In the genomic region with DNA sequence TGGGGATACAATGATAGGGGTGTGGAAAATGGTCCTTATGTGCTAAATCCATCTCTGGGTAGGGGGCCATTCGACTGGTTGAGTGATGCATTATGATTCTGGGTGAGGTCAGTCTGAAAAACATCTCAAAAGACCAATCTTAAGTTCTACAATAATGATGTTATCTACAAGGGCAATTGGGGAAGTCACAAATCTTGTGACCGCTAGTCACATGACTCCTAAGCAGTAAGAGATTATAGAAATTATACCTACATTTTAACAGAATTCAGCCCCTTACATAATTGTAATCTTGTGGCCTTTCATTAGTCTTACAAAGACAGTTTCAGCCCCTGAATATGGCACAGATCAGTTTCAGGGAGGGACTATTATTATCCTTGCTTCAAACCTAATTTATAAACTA, we compare ENCODE assay signal across 18 cellular contexts.
DNase-seq lines count a peak whose midpoint lies in the region; ATAC-seq, FAIRE-seq and TF ChIP-seq lines count a peak whose summit lies in the region.
"Had no signal": no experiment of that assay in that cellular context is flagged by ENCODE, and none has a peak within 500 bp of the region (broad histone marks: within the 10 kb centered on the region; RNA-seq: fewer than 3 reads in every experiment).

No MANE protein-coding gene starts in this region.

- H3K9me1 ChIP-seq in K562 (ENCODE audit: control insufficient read depth, insufficient read depth, low read length), result no peaks in the 10 kb centered on the region

- H3K27ac Mint-ChIP-seq in natural killer cell treated with Interleukin-12 subunit alpha and Interleukin-12 subunit beta and Interleukin-15 and Interleukin-18, amount 100 ng/mL, for 72 hours, result peak overlapping the region; percentile 22 to 92
- peak overlapping the region in 1 of 2 donors; percentile 44 for H3K27ac Mint-ChIP-seq in natural killer cell
- peak overlapping the region; percentile 22 for H3K27ac Mint-ChIP-seq in stimulated activated naive B cell treated with anti-CD40 and anti-IgM and Interleukin-4, amounts not matched to agents 10 μg/mL and 1 μg/mL and 100 μg/mL, for 72 hours

- CTCF ChIA-PET in K562 (lab: Yijun Ruan, JAX; ENCODE audit: low intra/inter-chr PET ratio), result no interaction called here

- no TSS peak for BruUV-seq in K562 (replicated peaks; lab: Mats Ljungman, UMichigan)

- no peaks in the 10 kb centered on the region for H3K36me3 ChIP-seq in K562 (ENCODE audit: control insufficient read depth, insufficient read depth, low read length)

- no peaks in the 10 kb centered on the region for H3K36me3 Mint-ChIP-seq in natural killer cell treated with Interleukin-12 subunit alpha and Interleukin-12 subunit beta and Interleukin-15 and Interleukin-18, amount 100 ng/mL, for 72 hours
- no peaks in the 10 kb centered on the region for H3K36me3 Mint-ChIP-seq in natural killer cell
- no peaks in the 10 kb centered on the region for H3K36me3 Mint-ChIP-seq in stimulated activated naive B cell treated with anti-CD40 and anti-IgM and Interleukin-4, amounts not matched to agents 10 μg/mL and 1 μg/mL and 100 μg/mL, for 72 hours
- H3K36me3 Mint-ChIP-seq: CD4-positive, alpha-beta memory T cell had no signal

- no peaks in the 10 kb centered on the region for H3K27me3 Mint-ChIP-seq in natural killer cell treated with Interleukin-12 subunit alpha and Interleukin-12 subunit beta and Interleukin-15 and Interleukin-18, amount 100 ng/mL, for 72 hours
- no peaks in the 10 kb centered on the region for H3K27me3 Mint-ChIP-seq in natural killer cell (ENCODE audit: low read depth in 2 of 2)
- no peaks in the 10 kb centered on the region for H3K27me3 Mint-ChIP-seq in stimulated activated naive B cell treated with anti-CD40 and anti-IgM and Interleukin-4, amounts not matched to agents 10 μg/mL and 1 μg/mL and 100 μg/mL, for 72 hours
- H3K27me3 Mint-ChIP-seq: CD4-positive, alpha-beta memory T cell had no signal

- no peak for DNase-seq in natural killer cell treated with Interleukin-12 subunit alpha and Interleukin-12 subunit beta and Interleukin-15 and Interleukin-18, amount 100 ng/mL, for 72 hours (ENCODE audit: low spot score)
- DNase-seq in natural killer cell (no peak), K562 (ENCODE audit: extremely low read depth in 1 of 4, low spot score in 3 of 4) (no peak), pons (ENCODE audit: low spot score) (no peak), T1000 (lab: John Stamatoyannopoulos, UW) (no peak)
- no peak for DNase-seq in stimulated activated naive B cell treated with anti-CD40 and anti-IgM and Interleukin-4, amounts not matched to agents 10 μg/mL and 1 μg/mL and 100 μg/mL, for 72 hours
- DNase-seq in activated CD4-positive, CD25-positive, alpha-beta regulatory T cell treated with anti-CD3 and anti-CD28 coated beads, Interleukin-2, amount 50 U/mL, for 72 hours, result no peak
- DNase-seq: AML-193; CD4-positive, alpha-beta memory T cell; DMS153; DMS79; GDM1; GM23248; HCEC 1CT had no signal

- no peak for TF ChIP-seq RAD21 in K562 (CRISPR knock-in tag; conservative IDR thresholded peaks at IDR 0.05 in 1 of 2, IDR thresholded peaks at IDR 0.05 in 1 of 2)

- H3K4me1 ChIP-seq in K562 (replicated peaks in 1 of 2; ENCODE audit: control insufficient read depth in 2 of 2, insufficient read depth in 2 of 2, low read length in 2 of 2), result peaks cover 0 to 19% of the 10 kb centered on the region in 2 experiments; a peak in 3 of 5 replicates
- H3K4me1 ChIP-seq: A549 had no signal

- no peak for ATAC-seq in natural killer cell treated with Interleukin-12 subunit alpha and Interleukin-12 subunit beta and Interleukin-15 and Interleukin-18, amount 100 ng/mL, for 72 hours
- ATAC-seq in natural killer cell (no peak), K562 (no peak)
- no peak for ATAC-seq in stimulated activated naive B cell treated with anti-CD40 and anti-IgM and Interleukin-4, amounts not matched to agents 10 μg/mL and 1 μg/mL and 100 μg/mL, for 72 hours (replicated peaks)
- ATAC-seq: A549 had no signal

- no peaks in the 10 kb centered on the region for H3K9me3 ChIP-seq in K562 (replicated peaks; ENCODE audit: control insufficient read depth, insufficient read depth, low read depth, low read length)
- H3K9me3 ChIP-seq: A549 had no signal

- no peak overlapping the region for H2AFZ ChIP-seq in K562 (ENCODE audit: low read depth, low read length)
- H2AFZ ChIP-seq: GM23248 had no signal

- POLR2A ChIA-PET in K562 (lab: Yijun Ruan, JAX), result interaction anchor here (1.1 kb wide), 1 partner anchor 11 kb away, joined by 7 read pairs; no protein-coding TSS in a partner anchor

- no peaks in the 10 kb centered on the region for H4K20me1 ChIP-seq in K562 (replicated peaks; ENCODE audit: control insufficient read depth, insufficient read depth, low read length)

- H3K4me2 ChIP-seq in K562 (ENCODE audit: insufficient read depth, low read length), result no peak overlapping the region
- H3K4me2 ChIP-seq: A549 had no signal

- TF ChIP-seq CTCF in natural killer cell (IDR thresholded peaks at IDR 0.05) (no peak), K562 (IDR thresholded peaks at IDR 0.05 in 2 of 3, conservative IDR thresholded peaks at IDR 0.05 in 1 of 3; ENCODE audit: insufficient read depth in 2 of 3, low read depth in 1 of 3, low read length in 3 of 3) (no peak)

- FAIRE-seq in K562 (lab: Jason Lieb, UNC), result no peak
- FAIRE-seq: A549, GM19239 had no signal

- H3K4me3 Mint-ChIP-seq in natural killer cell treated with Interleukin-12 subunit alpha and Interleukin-12 subunit beta and Interleukin-15 and Interleukin-18, amount 100 ng/mL, for 72 hours, result no peak overlapping the region
- no peak overlapping the region for H3K4me3 Mint-ChIP-seq in natural killer cell
- no peak overlapping the region for H3K4me3 Mint-ChIP-seq in stimulated activated naive B cell treated with anti-CD40 and anti-IgM and Interleukin-4, amounts not matched to agents 10 μg/mL and 1 μg/mL and 100 μg/mL, for 72 hours
- H3K4me3 Mint-ChIP-seq: CD4-positive, alpha-beta memory T cell had no signal

- whole genome bisulfite sequencing in K562 (ENCODE audit: insufficient coverage, low coverage, missing lambda C conversion rate), result 51% methylated on average over 2 of the region's 2 CpGs

- TF ChIP-seq POLR2A in K562 (conservative IDR thresholded peaks at IDR 0.05), result no peak

- no peak overlapping the region for H3K9ac ChIP-seq in K562 (ENCODE audit: insufficient read depth in 1 of 2, low read depth in 2 of 2, low read length in 2 of 2)
- H3K9ac ChIP-seq: GM23248 had no signal

- H3K27me3 ChIP-seq in K562 (ENCODE audit: control insufficient read depth in 2 of 2, insufficient read depth in 2 of 2, low read length in 2 of 2), result no peaks in the 10 kb centered on the region

- H3K79me2 ChIP-seq in K562 (ENCODE audit: control insufficient read depth, insufficient read depth, low read length), result no peaks in the 10 kb centered on the region

- intact Hi-C loops in natural killer cell (cut with micrococcal nuclease) (loop anchor here (10.0 kb wide), 1 partner anchor 925 kb away; no protein-coding TSS in a partner anchor), K562 (cut with micrococcal nuclease) (no loop called here)

- no peak overlapping the region for H3K4me3 ChIP-seq in K562
- H3K4me3 ChIP-seq: A549, GM23248 had no signal

- peaks cover 43 to 53% of the 10 kb centered on the region in 2 donors for H3K4me1 Mint-ChIP-seq in natural killer cell treated with Interleukin-12 subunit alpha and Interleukin-12 subunit beta and Interleukin-15 and Interleukin-18, amount 100 ng/mL, for 72 hours (ENCODE audit: low read depth in 2 of 2)
- H3K4me1 Mint-ChIP-seq in natural killer cell, result peaks cover 16 to 23% of the 10 kb centered on the region in 2 donors
- peaks cover 16 to 26% of the 10 kb centered on the region in 2 donors for H3K4me1 Mint-ChIP-seq in stimulated activated naive B cell treated with anti-CD40 and anti-IgM and Interleukin-4, amounts not matched to agents 10 μg/mL and 1 μg/mL and 100 μg/mL, for 72 hours

- no peak for TF ChIP-seq EP300 in K562 (IDR thresholded peaks at IDR 0.05; ENCODE audit: low read length)

- no peak overlapping the region for H3K27ac ChIP-seq in K562 (ENCODE audit: extremely low read depth, low read depth, low read length)
- H3K27ac ChIP-seq: 22Rv1, A549, C4-2B, GM23248 had no signal

- in situ Hi-C loops in K562 (cut with MboI), result no loop called here

- H3K9me3 Mint-ChIP-seq in natural killer cell treated with Interleukin-12 subunit alpha and Interleukin-12 subunit beta and Interleukin-15 and Interleukin-18, amount 100 ng/mL, for 72 hours, result no peaks in the 10 kb centered on the region
- no peaks in the 10 kb centered on the region for H3K9me3 Mint-ChIP-seq in natural killer cell
- H3K9me3 Mint-ChIP-seq in stimulated activated naive B cell treated with anti-CD40 and anti-IgM and Interleukin-4, amounts not matched to agents 10 μg/mL and 1 μg/mL and 100 μg/mL, for 72 hours, result no peaks in the 10 kb centered on the region
- H3K9me3 Mint-ChIP-seq: CD4-positive, alpha-beta memory T cell had no signal

TF ChIP-seq in K562, 482 proteins besides CTCF, POLR2A, EP300 and RAD21 (continues in another document):
- TF ChIP-seq, protein P1, sequence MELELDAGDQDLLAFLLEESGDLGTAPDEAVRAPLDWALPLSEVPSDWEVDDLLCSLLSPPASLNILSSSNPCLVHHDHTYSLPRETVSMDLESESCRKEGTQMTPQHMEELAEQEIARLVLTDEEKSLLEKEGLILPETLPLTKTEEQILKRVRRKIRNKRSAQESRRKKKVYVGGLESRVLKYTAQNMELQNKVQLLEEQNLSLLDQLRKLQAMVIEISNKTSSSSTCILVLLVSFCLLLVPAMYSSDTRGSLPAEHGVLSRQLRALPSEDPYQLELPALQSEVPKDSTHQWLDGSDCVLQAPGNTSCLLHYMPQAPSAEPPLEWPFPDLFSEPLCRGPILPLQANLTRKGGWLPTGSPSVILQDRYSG (tag; conservative IDR thresholded peaks at IDR 0.05; ENCODE audit: low read depth), result no peak
- TF ChIP-seq, protein P2, sequence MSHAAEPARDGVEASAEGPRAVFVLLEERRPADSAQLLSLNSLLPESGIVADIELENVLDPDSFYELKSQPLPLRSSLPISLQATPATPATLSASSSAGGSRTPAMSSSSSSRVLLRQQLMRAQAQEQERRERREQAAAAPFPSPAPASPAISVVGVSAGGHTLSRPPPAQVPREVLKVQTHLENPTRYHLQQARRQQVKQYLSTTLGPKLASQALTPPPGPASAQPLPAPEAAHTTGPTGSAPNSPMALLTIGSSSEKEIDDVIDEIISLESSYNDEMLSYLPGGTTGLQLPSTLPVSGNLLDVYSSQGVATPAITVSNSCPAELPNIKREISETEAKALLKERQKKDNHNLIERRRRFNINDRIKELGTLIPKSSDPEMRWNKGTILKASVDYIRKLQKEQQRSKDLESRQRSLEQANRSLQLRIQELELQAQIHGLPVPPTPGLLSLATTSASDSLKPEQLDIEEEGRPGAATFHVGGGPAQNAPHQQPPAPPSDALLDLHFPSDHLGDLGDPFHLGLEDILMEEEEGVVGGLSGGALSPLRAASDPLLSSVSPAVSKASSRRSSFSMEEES (CRISPR knock-in tag; IDR thresholded peaks at IDR 0.05), result peak; percentile 92
- TF ChIP-seq TOE1 (IDR thresholded peaks at IDR 0.05; ENCODE audit: borderline replicate concordance), result peak; percentile 44; the same call in 1 of the 2 replicates
- no peak for TF ChIP-seq TOE1 (CRISPR knock-in tag; IDR thresholded peaks at IDR 0.05; ENCODE audit: borderline replicate concordance, low read depth)
